In genomic region chr1:93801471-93801870, GRCh38 we compare ENCODE assay signal across 22 cellular contexts.
"Had no signal": no experiment of that assay in that cellular context is flagged by ENCODE, and none has a peak within 500 bp of the region (broad histone marks: within the 10 kb centered on the region; RNA-seq: fewer than 3 reads in every experiment).

No MANE protein-coding gene starts in this region.

- H3K36me3 Mint-ChIP-seq: natural killer cell had no signal

- H3K4me3 ChIP-seq: adrenal gland, esophagus squamous epithelium, heart right ventricle, left lung, ovary, psoas muscle, right atrium auricular region, spleen, testis, uterus had no signal

- ATAC-seq: effector memory CD8-positive, alpha-beta T cell; heart right ventricle; left lung; natural killer cell; psoas muscle had no signal

- H3K36me3 ChIP-seq: adrenal gland, esophagus squamous epithelium, heart right ventricle, left lung, ovary, right atrium auricular region, spleen, uterus had no signal

- H3K27me3 ChIP-seq: adrenal gland, esophagus squamous epithelium, heart right ventricle, left lung, ovary, right atrium auricular region, spleen, testis, uterus had no signal

- H3K27ac ChIP-seq: adrenal gland, esophagus squamous epithelium, heart right ventricle, left lung, ovary, psoas muscle, right atrium auricular region, testis, uterus had no signal

- H3K9me3 Mint-ChIP-seq: activated T-cell treated with anti-CD3 and anti-CD28 coated beads, Interleukin-2, amount 50 U/mL, for 24 hours; activated T-helper 2 cell treated with anti-CD3 and anti-CD28 coated beads, Interferon-gamma antibody, Interleukin-2, Interleukin-4, amounts not matched to agents 10 μg/mL and 5 μg/mL and 100 μg/mL, durations not matched to agents 14 hours and 24 hours and 36 hours; effector memory CD8-positive, alpha-beta T cell; natural killer cell had no signal

- DNase-seq: activated naive CD4-positive, alpha-beta T cell; activated T-cell treated with anti-CD3 and anti-CD28 coated beads, Interleukin-2, amount 50 U/mL, for 24 hours; adrenal gland; central memory CD4-positive, alpha-beta T cell; effector memory CD8-positive, alpha-beta T cell; esophagus squamous epithelium; foreskin fibroblast; heart right ventricle; kidney; left lung; midbrain; natural killer cell; ovary; psoas muscle; spleen; stimulated activated CD4-positive, alpha-beta T cell treated with anti-CD3 and anti-CD28 coated beads, Interleukin-4, amount 100 ng/mL, for 1 hour; stimulated activated naive CD4-positive, alpha-beta T cell; testis; uterus had no signal

- H3K4me1 Mint-ChIP-seq: natural killer cell had no signal

- H3K27me3 Mint-ChIP-seq: activated naive CD8-positive, alpha-beta T cell had no signal

- H3K9me3 ChIP-seq: adrenal gland, esophagus squamous epithelium, heart right ventricle, left lung, ovary, psoas muscle, right atrium auricular region, spleen, testis, uterus had no signal

- H3K4me3 Mint-ChIP-seq: activated naive CD8-positive, alpha-beta T cell; activated T-cell treated with anti-CD3 and anti-CD28 coated beads, Interleukin-2, amount 50 U/mL, for 24 hours; effector memory CD8-positive, alpha-beta T cell; natural killer cell had no signal

- H3K27ac Mint-ChIP-seq: activated naive CD8-positive, alpha-beta T cell; activated T-cell treated with anti-CD3 and anti-CD28 coated beads, Interleukin-2, amount 50 U/mL, for 24 hours; activated T-helper 2 cell treated with anti-CD3 and anti-CD28 coated beads, Interferon-gamma antibody, Interleukin-2, Interleukin-4, amounts not matched to agents 10 μg/mL and 5 μg/mL and 100 μg/mL, durations not matched to agents 14 hours and 24 hours and 36 hours; effector memory CD8-positive, alpha-beta T cell; natural killer cell had no signal

- H3K4me1 ChIP-seq: uterus had no signal
